Comparison of ENCODE assay signal across 1 cellular context in the genomic region with DNA sequence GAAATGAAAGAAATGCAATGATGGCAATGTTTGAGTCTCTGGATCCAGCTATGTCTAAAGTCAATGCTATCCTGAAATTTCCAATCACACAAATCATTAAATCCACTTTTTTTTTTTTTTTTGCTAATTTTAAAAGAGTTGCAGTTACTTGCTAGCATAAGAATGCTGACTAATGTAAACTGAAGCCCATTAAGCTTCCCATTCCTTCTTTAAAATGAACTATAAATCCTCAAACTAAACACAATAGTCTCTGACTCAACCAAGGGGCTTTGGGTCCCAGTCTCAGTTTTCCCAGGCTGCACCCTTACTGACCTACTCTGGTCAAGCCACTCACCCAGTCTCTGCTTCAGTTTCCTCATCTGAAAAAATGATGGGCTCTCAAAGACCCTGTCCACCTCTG.
A peak's percentile ranks its signal among the peaks of the same experiment; 100 is the strongest.
TF ChIP-seq lines count a peak whose summit lies in the region.

No MANE protein-coding gene starts in this region.

TF ChIP-seq in A549, 52 proteins besides CTCF, POLR2A, EP300 and RAD21 (continued from another document):
- TF ChIP-seq REST (IDR thresholded peaks at IDR 0.05) (no peak), MAFK (IDR thresholded peaks at IDR 0.05; ENCODE audit: partially characterized antibody) (peak; percentile 42), MAZ (IDR thresholded peaks at IDR 0.05; ENCODE audit: borderline replicate concordance, low read depth, low read length) (no peak)
